Comparison of ENCODE assay signal across 14 cellular contexts in the genomic region with DNA sequence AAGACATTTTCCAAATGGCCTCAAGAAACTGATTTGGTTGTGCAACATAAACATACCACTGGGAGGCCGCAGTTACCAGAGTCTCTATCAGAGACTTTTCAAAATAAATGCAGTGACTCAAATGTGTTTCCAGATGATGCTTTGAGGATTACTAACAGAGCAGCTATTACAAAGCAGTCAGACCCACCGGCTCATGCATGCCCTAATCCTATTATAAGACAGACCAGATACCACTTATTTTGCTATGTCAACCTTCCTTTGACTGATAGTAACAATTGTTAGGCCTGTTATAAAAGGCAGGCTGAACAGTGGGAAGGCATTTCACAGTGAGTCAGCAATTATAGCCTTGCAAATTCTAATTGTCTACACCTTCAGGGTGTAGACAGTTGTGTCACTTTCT.
DNase-seq lines count a peak whose midpoint lies in the region; ATAC-seq and TF ChIP-seq lines count a peak whose summit lies in the region.
"Had no signal": no experiment of that assay in that cellular context is flagged by ENCODE, and none has a peak within 500 bp of the region (broad histone marks: within the 10 kb centered on the region; RNA-seq: fewer than 3 reads in every experiment).

No MANE protein-coding gene starts in this region.

- intact Hi-C loops in esophagus squamous epithelium (cut with DNase I) (no loop called here), sciatic nerve (cut with DNase I) (no loop called here)

- WGBS in esophagus squamous epithelium, 2 donors: 29 to 44% methylated on average over 2 of the region's 2 CpGs

- CTCF ChIA-PET in RWPE1 (lab: Yijun Ruan, JAX): interaction anchor here (0.6 kb wide), 1 partner anchor 19 kb away, joined by 4 read pairs; no protein-coding TSS in a partner anchor

- TF ChIP-seq CTCF in RWPE1 (conservative IDR thresholded peaks at IDR 0.05; ENCODE audit: low read depth) (no peak), esophagus squamous epithelium (IDR thresholded peaks at IDR 0.05) (no peak)

- ATAC-seq in sciatic nerve: no peak
- ATAC-seq: activated CD4-positive, alpha-beta T cell treated with anti-CD3 and anti-CD28 coated beads for 36 hours had no signal

- H3K36me3 ChIP-seq in effector memory CD4-positive, alpha-beta T cell (ENCODE audit: control insufficient read depth, insufficient read depth, low read length): no peaks in the 10 kb centered on the region
- no peaks in the 10 kb centered on the region for H3K36me3 ChIP-seq in esophagus squamous epithelium
- H3K36me3 ChIP-seq: spleen had no signal

- no peaks in the 10 kb centered on the region for H3K4me1 ChIP-seq in effector memory CD4-positive, alpha-beta T cell (ENCODE audit: control insufficient read depth, insufficient read depth, low read length, poor library complexity, severe bottlenecking)
- H3K4me1 ChIP-seq in esophagus squamous epithelium: no peaks in the 10 kb centered on the region
- H3K4me1 ChIP-seq: spleen had no signal

- no peaks in the 10 kb centered on the region for H3K27me3 ChIP-seq in effector memory CD4-positive, alpha-beta T cell (replicated peaks; ENCODE audit: control insufficient read depth, insufficient read depth, low read length, poor library complexity, severe bottlenecking)
- no peaks in the 10 kb centered on the region for H3K27me3 ChIP-seq in esophagus squamous epithelium
- H3K27me3 ChIP-seq: spleen had no signal

- H3K4me3 ChIP-seq in skeletal muscle cell (ENCODE audit: low read depth, low read length) (no peak overlapping the region), esophagus squamous epithelium (no peak overlapping the region)
- H3K4me3 ChIP-seq in effector memory CD4-positive, alpha-beta T cell (ENCODE audit: insufficient read depth, low read depth, low read length, poor library complexity, severe bottlenecking): no peak overlapping the region
- H3K4me3 ChIP-seq: spleen had no signal

- H3K27ac ChIP-seq in RWPE1: no peak overlapping the region
- no peak overlapping the region for H3K27ac ChIP-seq in effector memory CD4-positive, alpha-beta T cell (ENCODE audit: insufficient read depth, low read length, poor library complexity, severe bottlenecking)
- H3K27ac ChIP-seq in esophagus squamous epithelium: no peak overlapping the region
- H3K27ac ChIP-seq: 22Rv1, spleen had no signal

- DNase-seq in NCI-H748 (lab: John Stamatoyannopoulos, UW; ENCODE audit: unreplicated experiment) (peak; percentile 7), NCI-H748 treated with DMSO at 0.1 percent for 48 hours (lab: John Stamatoyannopoulos, UW) (no peak), RWPE1 (ENCODE audit: low spot score) (peak; percentile 18), fibroblast of gingiva (ENCODE audit: low read depth) (peak; percentile 62), skeletal muscle cell (ENCODE audit: low read depth) (peak; percentile 77), esophagus squamous epithelium (lab: John Stamatoyannopoulos, UW) (no peak), sciatic nerve (ENCODE audit: low spot score) (no peak)
- no peak for DNase-seq in effector memory CD4-positive, alpha-beta T cell
- DNase-seq: activated CD4-positive, alpha-beta T cell treated with anti-CD3 and anti-CD28 coated beads for 36 hours; activated T-cell treated with anti-CD3 and anti-CD28 coated beads, Interleukin-2, amount 50 U/mL, for 48 hours; MM.1S; spleen; trophoblast cell had no signal

- H3K9me3 ChIP-seq in effector memory CD4-positive, alpha-beta T cell (ENCODE audit: control insufficient read depth, low read length): no peaks in the 10 kb centered on the region
- no peaks in the 10 kb centered on the region for H3K9me3 ChIP-seq in esophagus squamous epithelium
- H3K9me3 ChIP-seq: spleen had no signal

- TF ChIP-seq POLR2A in esophagus squamous epithelium (IDR thresholded peaks at IDR 0.05): no peak

- POLR2A ChIA-PET in RWPE1 (lab: Yijun Ruan, JAX; ENCODE audit: low non-redundant PET): no interaction called here

Comparison
In these comparisons a context has a peak if more than half of its experiments do, and no peak if none do; other contexts are left out.
1. DNase-seq: peak in NCI-H748 (single experiment), RWPE1 (single experiment), fibroblast of gingiva (single experiment) and skeletal muscle cell (single experiment); none in NCI-H748 treated with DMSO at 0.1 percent for 48 hours (single experiment), effector memory CD4-positive, alpha-beta T cell (0 of 3), esophagus squamous epithelium (single experiment) and sciatic nerve (single experiment).